Comparison of ENCODE assay signal across 1 cellular context in genomic region chr7:30870821-30871518, GRCh38.
TF ChIP-seq lines count a peak whose summit lies in the region.

No MANE protein-coding gene starts in this region.

TF ChIP-seq in SK-N-SH treated with all-trans-retinoic acid at 6 μM for 48 hours, 23 proteins besides CTCF, POLR2A, EP300 and RAD21 (continued from another document):
- TF ChIP-seq PPARA (CRISPR knock-in tag; IDR thresholded peaks at IDR 0.05; ENCODE audit: borderline replicate concordance) (no peak), CREB5 (CRISPR knock-in tag; IDR thresholded peaks at IDR 0.05; ENCODE audit: low read depth) (no peak), POU6F1 (CRISPR knock-in tag; IDR thresholded peaks at IDR 0.05; ENCODE audit: borderline replicate concordance, low read depth) (no peak)
